In genomic region chr1:42766723-42767509, GRCh38 we compare ENCODE assay signal across 1 cellular context.
TF ChIP-seq lines count a peak whose summit lies in the region.

Gene C1orf50, plus strand, starts transcription at chr1:42767249. Its CDS starts 63 bp downstream, at chr1:42767312.
Gene P3H1, minus strand, starts transcription at chr1:42767028. Its CDS starts 57 bp downstream, at chr1:42766971.

TF ChIP-seq in SK-N-SH, 30 proteins besides CTCF, POLR2A, EP300 and RAD21 (continued from another document):
- TF ChIP-seq REST (IDR thresholded peaks at IDR 0.05; ENCODE audit: low read depth, low read length): no peak
- no peak for TF ChIP-seq FOXJ3 (CRISPR knock-in tag; IDR thresholded peaks at IDR 0.05)
- peak; percentile 8; the same call in 1 of the 2 replicates for TF ChIP-seq GABPA (IDR thresholded peaks at IDR 0.05; ENCODE audit: low read depth)
- TF ChIP-seq POLR2AphosphoS5 (IDR thresholded peaks at IDR 0.05; ENCODE audit: low read depth, low read length): peak; percentile 92
- TF ChIP-seq MAX (IDR thresholded peaks at IDR 0.05; ENCODE audit: low read depth): no peak
- TF ChIP-seq NRF1 (IDR thresholded peaks at IDR 0.05; ENCODE audit: low read depth, low read length): peak; percentile 92
- TF ChIP-seq RFX5 (IDR thresholded peaks at IDR 0.05; ENCODE audit: low read length): no peak
- no peak for TF ChIP-seq NFIC (IDR thresholded peaks at IDR 0.05; ENCODE audit: borderline replicate concordance)
- TF ChIP-seq FOSL2 (IDR thresholded peaks at IDR 0.05; ENCODE audit: borderline replicate concordance, low read depth): no peak
- TF ChIP-seq USF1 (IDR thresholded peaks at IDR 0.05; ENCODE audit: borderline replicate concordance, low read depth): no peak
- TF ChIP-seq USF2 (IDR thresholded peaks at IDR 0.05; ENCODE audit: borderline replicate concordance, low read depth, low read length): no peak
TF ChIP-seq in SK-N-SH: peak in this region for 8.
